In genomic region chr1:203234901-203235300, GRCh38 we compare ENCODE assay signal across 5 cellular contexts. TPM values are rescaled to one million over a fixed set of nuclear protein-coding genes. Genes with fewer than 3 reads are reported as not detected.
"Had no signal": no experiment of that assay in that cellular context is flagged by ENCODE, and none has a peak within 500 bp of the region (broad histone marks: within the 10 kb centered on the region; RNA-seq: fewer than 3 reads in every experiment).

No MANE protein-coding gene starts in this region.

RNA-seq across cellular contexts. Expression of gene CHIT1, which starts 5.4 kb away (rescaled TPM):
- total RNA-seq: HepG2, HT-29, HT1080, IMR-90 had no signal
- polyA plus RNA-seq: HepG2, IMR-90 had no signal

RNA-seq across cellular contexts. Expression of gene CHI3L1, which starts 48.4 kb away (rescaled TPM):
- total RNA-seq: HT-29, IMR-90 had no signal
- polyA plus RNA-seq: IgD-negative memory B cell had no signal

RNA-seq across cellular contexts. Expression of gene MYBPH, which starts 59.3 kb away (rescaled TPM):
- total RNA-seq: HepG2, HT-29, HT1080, IMR-90 had no signal
- polyA plus RNA-seq: HepG2, IgD-negative memory B cell, IMR-90 had no signal
